11 cellular contexts compared by ENCODE assay signal in the genomic region with DNA sequence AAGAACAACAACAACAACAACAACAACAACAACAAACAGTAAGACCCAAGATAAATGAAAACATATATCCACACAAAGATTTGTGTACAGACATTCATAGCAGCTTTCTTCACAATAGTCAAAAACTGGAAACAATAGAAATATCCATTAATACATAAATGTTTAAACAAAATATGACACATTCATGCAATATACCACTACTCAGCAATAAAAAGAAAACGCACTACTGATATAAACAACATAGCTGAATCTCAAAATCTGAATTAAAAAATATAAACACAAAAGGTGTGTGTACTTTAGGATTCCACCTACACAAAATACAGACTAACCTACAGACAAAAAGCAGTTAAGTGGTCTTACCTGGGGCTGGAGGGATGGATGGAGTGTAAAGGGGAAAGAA. TPM values are rescaled to one million over a fixed set of nuclear protein-coding genes. Genes with fewer than 3 reads are reported as not detected.
DNase-seq lines count a peak whose midpoint lies in the region; ATAC-seq and TF ChIP-seq lines count a peak whose summit lies in the region.
"Had no signal": no experiment of that assay in that cellular context is flagged by ENCODE, and none has a peak within 500 bp of the region (broad histone marks: within the 10 kb centered on the region; RNA-seq: fewer than 3 reads in every experiment).

No MANE protein-coding gene starts in this region.

- H2AK5ac ChIP-seq in IMR-90 (ENCODE audit: low read depth, low read length) (no peak overlapping the region), neuronal stem cell (ENCODE audit: low read depth, low read length) (no peak overlapping the region)

- H3K9ac ChIP-seq in IMR-90 (ENCODE audit: low read depth, low read length), result no peak overlapping the region
- H3K9ac ChIP-seq in neuronal stem cell (ENCODE audit: low read depth, low read length, poor library complexity), result no peak overlapping the region
- H3K9ac ChIP-seq: GM23248 had no signal

- no peaks in the 10 kb centered on the region for H4K20me1 ChIP-seq in IMR-90 (ENCODE audit: insufficient read depth, low read length)

- H3K4me3 ChIP-seq in IMR-90 (ENCODE audit: insufficient read depth, low read depth, low read length) (no peak overlapping the region), neuronal stem cell (ENCODE audit: low read length in 2 of 2) (no peak overlapping the region)
- H3K4me3 ChIP-seq: GM23248, HAP-1 had no signal

- H2BK15ac ChIP-seq in IMR-90 (ENCODE audit: low read depth, low read length) (no peak overlapping the region), neuronal stem cell (ENCODE audit: low read length) (no peak overlapping the region)

- no peaks in the 10 kb centered on the region for H3K36me3 ChIP-seq in IMR-90 (ENCODE audit: control insufficient read depth, insufficient read depth, low read length)
- no peaks in the 10 kb centered on the region for H3K36me3 ChIP-seq in neuronal stem cell (replicated peaks in 1 of 2; ENCODE audit: control insufficient read depth in 2 of 2, insufficient read depth in 2 of 2, low read length in 2 of 2)
- H3K36me3 ChIP-seq: HAP-1 had no signal

- H3K27me3 ChIP-seq in IMR-90 (ENCODE audit: control insufficient read depth, insufficient read depth, low read length) (peaks cover 14% of the 10 kb centered on the region), neuronal stem cell (ENCODE audit: control insufficient read depth in 3 of 3, insufficient read depth in 3 of 3, low read depth in 1 of 3, low read length in 3 of 3) (peaks cover 0 to 46% (median 0%) of the 10 kb centered on the region in 3 experiments)

- no peaks in the 10 kb centered on the region for H3K4me1 ChIP-seq in IMR-90 (ENCODE audit: control insufficient read depth, insufficient read depth, low read length)
- H3K4me1 ChIP-seq in neuronal stem cell (ENCODE audit: control insufficient read depth in 2 of 2, insufficient read depth in 1 of 2, low read depth in 1 of 2, low read length in 2 of 2), result no peaks in the 10 kb centered on the region
- H3K4me1 ChIP-seq: HAP-1 had no signal

- H3K9me1 ChIP-seq in IMR-90 (ENCODE audit: insufficient read depth, low read length), result no peaks in the 10 kb centered on the region

- dilution Hi-C loops in IMR-90 (cut with HindIII; ENCODE audit: low sequenced_read_pairs, unreplicated experiment), result no loop called here

- H2AFZ ChIP-seq in IMR-90 (replicated peaks; ENCODE audit: low read length, poor library complexity) (no peak overlapping the region), neuronal stem cell (ENCODE audit: low read length) (no peak overlapping the region)
- H2AFZ ChIP-seq: GM23248 had no signal

- H4K8ac ChIP-seq in IMR-90 (ENCODE audit: low read depth in 2 of 2, low read length in 2 of 2) (no peak overlapping the region), neuronal stem cell (ENCODE audit: low read depth, low read length) (no peak overlapping the region)

- POLR2A ChIA-PET in IMR-90 (lab: Charles Lee; ENCODE audit: unreplicated experiment), result no interaction called here

- H3K79me1 ChIP-seq in IMR-90 (ENCODE audit: low read depth in 1 of 2, low read length in 2 of 2) (no peaks in the 10 kb centered on the region), neuronal stem cell (ENCODE audit: low read depth, low read length) (no peaks in the 10 kb centered on the region)

- H3K4ac ChIP-seq in IMR-90 (ENCODE audit: low read depth, low read length) (no peak overlapping the region), neuronal stem cell (ENCODE audit: low read length) (no peak overlapping the region)

- H3K18ac ChIP-seq in IMR-90 (ENCODE audit: low read depth, low read length) (no peak overlapping the region), neuronal stem cell (ENCODE audit: low read length) (no peak overlapping the region)

- H3K23ac ChIP-seq in IMR-90 (ENCODE audit: low read depth, low read length), result no peak overlapping the region
- H3K23ac ChIP-seq in neuronal stem cell (ENCODE audit: low read depth, low read length, poor library complexity), result no peak overlapping the region

- in situ Hi-C loops in IMR-90 (cut with MboI; ENCODE audit: low sequenced_read_pairs), result no loop called here

- H3K27ac ChIP-seq in IMR-90 (ENCODE audit: insufficient read depth, low read length), result no peak overlapping the region
- H3K27ac ChIP-seq in neuronal stem cell (replicated peaks; ENCODE audit: low read length), result no peak overlapping the region
- H3K27ac ChIP-seq: C4-2B, GM23248 had no signal

- no peak overlapping the region for H3K4me2 ChIP-seq in IMR-90 (ENCODE audit: low read depth, low read length)
- H3K4me2 ChIP-seq in neuronal stem cell (ENCODE audit: insufficient read depth, low read length, poor library complexity, severe bottlenecking), result no peak overlapping the region

- peaks cover 8% of the 10 kb centered on the region for H3K27me3 Mint-ChIP-seq in glutamatergic neuron (ENCODE audit: unreplicated experiment)

- no peak overlapping the region for H4K5ac ChIP-seq in IMR-90 (ENCODE audit: low read depth, low read length)

- H2BK5ac ChIP-seq in IMR-90 (ENCODE audit: low read depth, low read length, poor library complexity, severe bottlenecking) (no peak overlapping the region), neuronal stem cell (ENCODE audit: low read length) (no peak overlapping the region)

- H3K4me3 Mint-ChIP-seq in glutamatergic neuron (ENCODE audit: unreplicated experiment), result peak overlapping the region; percentile 55
- H3K4me3 Mint-ChIP-seq: CD4-positive, alpha-beta T cell had no signal

- BruUV-seq in IMR-90 (replicated peaks; lab: Mats Ljungman, UMichigan), result no TSS peak

- TF ChIP-seq RAD21 in IMR-90 (IDR thresholded peaks at IDR 0.05; ENCODE audit: low read length), result no peak

- H2BK20ac ChIP-seq in IMR-90 (ENCODE audit: low read depth, low read length), result no peak overlapping the region

- no peak for TF ChIP-seq POLR2A in IMR-90 (IDR thresholded peaks at IDR 0.05; ENCODE audit: low read depth, low read length)

- H2BK120ac ChIP-seq in IMR-90 (ENCODE audit: low read depth, low read length) (no peak overlapping the region), neuronal stem cell (ENCODE audit: low read depth, low read length) (no peak overlapping the region)

- no peak for TF ChIP-seq CTCF in IMR-90 (conservative IDR thresholded peaks at IDR 0.05; ENCODE audit: low read depth, low read length)
- no peak for TF ChIP-seq CTCF in glutamatergic neuron (IDR thresholded peaks at IDR 0.05; ENCODE audit: partially characterized antibody, unreplicated experiment)

- H4K91ac ChIP-seq in IMR-90 (ENCODE audit: insufficient read depth, low read depth, low read length) (no peak overlapping the region), neuronal stem cell (ENCODE audit: low read depth, low read length, poor library complexity) (no peak overlapping the region)

- no peak overlapping the region for H2BK12ac ChIP-seq in neuronal stem cell (ENCODE audit: low read length)

- H3K4me1 Mint-ChIP-seq in glutamatergic neuron (ENCODE audit: low read depth, unreplicated experiment), result peaks cover 13% of the 10 kb centered on the region

- no peak overlapping the region for H3K56ac ChIP-seq in IMR-90 (ENCODE audit: extremely low read depth, insufficient read depth, low read length)

- no peak for ATAC-seq in IMR-90 (ENCODE audit: low read depth)

- peak overlapping the region; percentile 56 for H3K27ac Mint-ChIP-seq in glutamatergic neuron (ENCODE audit: unreplicated experiment)
- H3K27ac Mint-ChIP-seq: CD4-positive, alpha-beta T cell had no signal

- no peaks in the 10 kb centered on the region for H3K36me3 Mint-ChIP-seq in glutamatergic neuron (ENCODE audit: unreplicated experiment)

- H2AK9ac ChIP-seq in IMR-90 (replicated peaks; ENCODE audit: low read depth, low read length, poor library complexity), result no peak overlapping the region

- H3K9me3 Mint-ChIP-seq in glutamatergic neuron (ENCODE audit: unreplicated experiment), result peaks cover 7% of the 10 kb centered on the region
- H3K9me3 Mint-ChIP-seq: CD4-positive, alpha-beta T cell had no signal

- H3K9me3 ChIP-seq in IMR-90 (ENCODE audit: control insufficient read depth, insufficient read depth, low read length), result no peaks in the 10 kb centered on the region
- no peaks in the 10 kb centered on the region for H3K9me3 ChIP-seq in neuronal stem cell (replicated peaks in 1 of 2; ENCODE audit: control insufficient read depth in 2 of 2, insufficient read depth in 1 of 2, low read depth in 1 of 2, low read length in 2 of 2)
- H3K9me3 ChIP-seq: Caco-2, HAP-1 had no signal

- CTCF ChIA-PET in IMR-90 (lab: Yijun Ruan, JAX), result no interaction called here

- WGBS in IMR-90 (ENCODE audit: extremely low coverage in 2 of 2, insufficient read length in 1 of 2), 2 experiments, result no CpG with 5 or more reads among the region's 1 CpG
- no CpG with 5 or more reads among the region's 1 CpG for WGBS in neuronal stem cell (ENCODE audit: extremely low coverage in 2 of 2, insufficient read length in 2 of 2, insufficient replicate concordance in 1 of 2), 2 donors

- H3K14ac ChIP-seq in IMR-90 (replicated peaks; ENCODE audit: low read depth, low read length), result no peak overlapping the region
- no peak overlapping the region for H3K14ac ChIP-seq in neuronal stem cell (ENCODE audit: low read length)

- intact Hi-C loops in IMR-90 (cut with micrococcal nuclease), result no loop called here

- DNase-seq in IMR-90 (no peak), glutamatergic neuron (no peak), NCI-H2196 (lab: John Stamatoyannopoulos, UW; ENCODE audit: unreplicated experiment) (no peak), neuronal stem cell (ENCODE audit: low spot score) (no peak)
- DNase-seq: AML-193; Caco-2; CD4-positive, alpha-beta T cell; GM23248 had no signal

RNA-seq across cellular contexts. Expression of a gene that starts 42.1 kb away (rescaled TPM):
- total RNA-seq in IMR-90 (2012; rRNA removed) (12.2 and 15.4 TPM in 2 replicates), glutamatergic neuron (ENCODE audit: unreplicated experiment) (14.0 TPM)
- polyA plus RNA-seq in IMR-90 (2012; rRNA removed), result 17.5 and 17.6 TPM in 2 replicates
- polyA plus RNA-seq in IMR-90 (2012; cell fraction: cytosol; rRNA removed), result 22.6 and 23.7 TPM in 2 replicates
- 13.0 and 33.0 TPM in 2 replicates for polyA plus RNA-seq in IMR-90 (2012; cell fraction: nucleus; rRNA removed; ENCODE audit: low replicate concordance)
- 11.5 TPM for polyA plus RNA-seq in neuronal stem cell (2013, experiment 1 of 2)
- polyA plus RNA-seq in neuronal stem cell (2013, experiment 2 of 2), result 11.2 TPM

RNA-seq across cellular contexts. Expression of a gene that starts 42.8 kb away (rescaled TPM):
- total RNA-seq in IMR-90 (2012; rRNA removed) (14.2 and 17.9 TPM in 2 replicates), glutamatergic neuron (ENCODE audit: unreplicated experiment) (64.2 TPM)
- polyA plus RNA-seq in IMR-90 (2012; rRNA removed), result 21.8 and 23.4 TPM in 2 replicates
- 11.7 and 22.0 TPM in 2 replicates for polyA plus RNA-seq in IMR-90 (2012; cell fraction: cytosol; rRNA removed)
- 63.1 and 92.0 TPM in 2 replicates for polyA plus RNA-seq in IMR-90 (2012; cell fraction: nucleus; rRNA removed; ENCODE audit: low replicate concordance)
- polyA plus RNA-seq in neuronal stem cell (2013, experiment 1 of 2), result 16.9 TPM
- polyA plus RNA-seq in neuronal stem cell (2013, experiment 2 of 2), result 16.9 TPM

RNA-seq across cellular contexts. Expression of a gene that starts 51.5 kb away (rescaled TPM):
- total RNA-seq in IMR-90 (2012; rRNA removed) (not detected in 2 replicates), glutamatergic neuron (ENCODE audit: unreplicated experiment) (0.81 TPM)
- polyA plus RNA-seq in IMR-90 (2012; rRNA removed), result 0.03 TPM in 1 of 2 replicates, not detected in the other
- polyA plus RNA-seq in IMR-90 (2012; cell fraction: cytosol; rRNA removed), result 0.01 TPM in 1 of 2 replicates, not detected in the other
- polyA plus RNA-seq in IMR-90 (2012; cell fraction: nucleus; rRNA removed; ENCODE audit: low replicate concordance), result 0.10 and 0.11 TPM in 2 replicates
- 0.73 TPM for polyA plus RNA-seq in neuronal stem cell (2013, experiment 1 of 2)
- polyA plus RNA-seq in neuronal stem cell (2013, experiment 2 of 2), result 0.98 TPM
- total RNA-seq: Caco-2; CD4-positive, alpha-beta T cell; H4 had no signal

RNA-seq across cellular contexts. Expression of a gene that starts 57.5 kb away (rescaled TPM):
- total RNA-seq in IMR-90 (2012; rRNA removed) (3.6 and 4.7 TPM in 2 replicates), glutamatergic neuron (ENCODE audit: unreplicated experiment) (28.5 TPM)
- 7.5 and 7.8 TPM in 2 replicates for polyA plus RNA-seq in IMR-90 (2012; rRNA removed)
- polyA plus RNA-seq in IMR-90 (2012; cell fraction: cytosol; rRNA removed), result 7.5 and 9.1 TPM in 2 replicates
- polyA plus RNA-seq in IMR-90 (2012; cell fraction: nucleus; rRNA removed; ENCODE audit: low replicate concordance), result 9.6 and 10.6 TPM in 2 replicates
- 6.3 TPM for polyA plus RNA-seq in neuronal stem cell (2013, experiment 1 of 2)
- polyA plus RNA-seq in neuronal stem cell (2013, experiment 2 of 2), result 5.4 TPM
